ENCODE assay signal across 20 cellular contexts in genomic region chr2:147577323-147578014, GRCh38.
"Had no signal": no experiment of that assay in that cellular context is flagged by ENCODE, and none has a peak within 500 bp of the region (broad histone marks: within the 10 kb centered on the region; RNA-seq: fewer than 3 reads in every experiment).

No MANE protein-coding gene starts in this region.

- H3K4me3 ChIP-seq: esophagus muscularis mucosa, gastrocnemius medialis, left ventricle myocardium inferior, lung, ovary, testis, transverse colon had no signal

- DNase-seq: effector memory CD8-positive, alpha-beta T cell; gastrocnemius medialis; glutamatergic neuron; immature natural killer cell; left ventricle myocardium inferior; mesenchymal stem cell; naive thymus-derived CD8-positive, alpha-beta T cell; nucleus accumbens; ovary; right cardiac atrium; stimulated activated CD4-positive, alpha-beta T cell treated with anti-CD3 and anti-CD28 coated beads, Interleukin-2, amount 100 ng/mL, for 24 hours; stimulated activated CD4-positive, alpha-beta T cell treated with anti-CD3 and anti-CD28 coated beads, Interleukin-4, amount 100 ng/mL, for 4 hours; stimulated activated naive B cell treated with anti-CD40 and anti-IgM and Interleukin-4, amounts not matched to agents 10 μg/mL and 1 μg/mL and 100 μg/mL, for 72 hours; stimulated activated naive CD8-positive, alpha-beta T cell treated with anti-CD3 and anti-CD28 coated beads, Interleukin-15, amount 100 ng/mL, for 72 hours; testis; transverse colon had no signal

- H3K9me3 ChIP-seq: esophagus muscularis mucosa, gastrocnemius medialis, ovary, testis, transverse colon had no signal

- FAIRE-seq: keratinocyte had no signal

- ATAC-seq: effector memory CD8-positive, alpha-beta T cell; gastrocnemius medialis; naive thymus-derived CD8-positive, alpha-beta T cell; right cardiac atrium; stimulated activated naive B cell treated with anti-CD40 and anti-IgM and Interleukin-4, amounts not matched to agents 10 μg/mL and 1 μg/mL and 100 μg/mL, for 72 hours; stimulated activated naive CD8-positive, alpha-beta T cell treated with anti-CD3 and anti-CD28 coated beads, Interleukin-15, amount 100 ng/mL, for 72 hours had no signal

- H3K27ac ChIP-seq: epithelial cell of prostate, gastrocnemius medialis, left ventricle myocardium inferior, ovary, testis, transverse colon had no signal

- H3K27me3 ChIP-seq: esophagus muscularis mucosa, gastrocnemius medialis, ovary, testis, transverse colon had no signal

- H3K4me1 ChIP-seq: gastrocnemius medialis, left ventricle myocardium inferior, testis, transverse colon had no signal

- H3K36me3 ChIP-seq: esophagus muscularis mucosa, gastrocnemius medialis, left ventricle myocardium inferior, ovary, transverse colon had no signal
